18 cellular contexts compared by ENCODE assay signal in genomic region chr9:122946486-122947003, GRCh38.
"Had no signal": no experiment of that assay in that cellular context is flagged by ENCODE, and none has a peak within 500 bp of the region (broad histone marks: within the 10 kb centered on the region; RNA-seq: fewer than 3 reads in every experiment).

No MANE protein-coding gene starts in this region.

- H3K27ac ChIP-seq: coronary artery, foreskin keratinocyte, left lung, ovary had no signal

- H3K4me1 ChIP-seq: foreskin keratinocyte had no signal

- H3K27ac Mint-ChIP-seq: activated CD4-positive, alpha-beta T cell treated with anti-CD3 and anti-CD28 coated beads, Interleukin-2, amount 10 ng/mL, durations not matched to agents 24 days and 14 days; activated T-helper 2 cell treated with anti-CD3 and anti-CD28 coated beads, Interferon-gamma antibody, Interleukin-2, Interleukin-4, amounts not matched to agents 10 μg/mL and 5 μg/mL and 100 μg/mL, durations not matched to agents 14 hours and 24 hours and 36 hours; endodermal cell; stimulated activated naive CD8-positive, alpha-beta T cell treated with anti-CD3 and anti-CD28 coated beads, Interleukin-15, Interleukin-2, amounts not matched to agents 100 ng/mL and 50 ng/mL, for 24 hours; T-helper 17 cell had no signal

- H3K9me3 ChIP-seq: heart right ventricle, left lung, ovary, testis had no signal

- H3K4me3 Mint-ChIP-seq: activated B cell treated with CpG ODN at 0.5 μM for 24 hours; endodermal cell; stimulated activated naive CD8-positive, alpha-beta T cell treated with anti-CD3 and anti-CD28 coated beads, Interleukin-15, Interleukin-2, amounts not matched to agents 100 ng/mL and 50 ng/mL, for 24 hours; T-helper 17 cell had no signal

- H3K9me3 Mint-ChIP-seq: activated B cell treated with CpG ODN at 0.5 μM for 24 hours; activated CD4-positive, alpha-beta T cell treated with anti-CD3 and anti-CD28 coated beads, Interleukin-2, amount 10 ng/mL, durations not matched to agents 24 days and 14 days; activated T-helper 2 cell treated with anti-CD3 and anti-CD28 coated beads, Interferon-gamma antibody, Interleukin-2, Interleukin-4, amounts not matched to agents 10 μg/mL and 5 μg/mL and 100 μg/mL, durations not matched to agents 14 hours and 24 hours and 36 hours; endodermal cell; stimulated activated naive CD8-positive, alpha-beta T cell treated with anti-CD3 and anti-CD28 coated beads, Interleukin-15, Interleukin-2, amounts not matched to agents 100 ng/mL and 50 ng/mL, for 24 hours had no signal

- H3K27me3 ChIP-seq: foreskin keratinocyte, heart right ventricle, left lung, ovary, testis had no signal

- H3K4me3 ChIP-seq: coronary artery, left lung, ovary, testis had no signal

- H3K27me3 Mint-ChIP-seq: activated B cell treated with CpG ODN at 0.5 μM for 24 hours; activated CD4-positive, alpha-beta T cell treated with anti-CD3 and anti-CD28 coated beads, Interleukin-2, amount 10 ng/mL, durations not matched to agents 24 days and 14 days; stimulated activated naive CD8-positive, alpha-beta T cell treated with anti-CD3 and anti-CD28 coated beads, Interleukin-15, Interleukin-2, amounts not matched to agents 100 ng/mL and 50 ng/mL, for 24 hours; T-helper 17 cell had no signal

- H3K36me3 ChIP-seq: ovary had no signal

- ATAC-seq: foreskin keratinocyte, heart right ventricle, left lung, T-helper 17 cell had no signal

- DNase-seq: activated B cell treated with CpG ODN at 0.5 μM for 24 hours; activated CD4-positive, alpha-beta T cell treated with anti-CD3 and anti-CD28 coated beads, Interleukin-2, amount 10 ng/mL, durations not matched to agents 24 days and 14 days; activated CD8-positive, alpha-beta memory T cell treated with anti-CD3 and anti-CD28 coated beads for 24 hours; activated naive CD4-positive, alpha-beta T cell treated with anti-CD3 and anti-CD28 coated beads, Interleukin-2, amount 50 U/mL, for 16 hours; caudate nucleus; endodermal cell; foreskin keratinocyte; heart right ventricle; left lung; mesenchymal stem cell; ovary; stimulated activated CD4-positive, alpha-beta T cell treated with anti-CD3 and anti-CD28 coated beads, Interleukin-4, amount 100 ng/mL, for 1 hour; stimulated activated CD8-positive, alpha-beta memory T cell treated with anti-CD3 and anti-CD28 coated beads, Interleukin-4, amount 100 ng/mL, for 48 hours; T-helper 17 cell; testis had no signal
